Comparison of ENCODE assay signal across 21 cellular contexts in the genomic region with DNA sequence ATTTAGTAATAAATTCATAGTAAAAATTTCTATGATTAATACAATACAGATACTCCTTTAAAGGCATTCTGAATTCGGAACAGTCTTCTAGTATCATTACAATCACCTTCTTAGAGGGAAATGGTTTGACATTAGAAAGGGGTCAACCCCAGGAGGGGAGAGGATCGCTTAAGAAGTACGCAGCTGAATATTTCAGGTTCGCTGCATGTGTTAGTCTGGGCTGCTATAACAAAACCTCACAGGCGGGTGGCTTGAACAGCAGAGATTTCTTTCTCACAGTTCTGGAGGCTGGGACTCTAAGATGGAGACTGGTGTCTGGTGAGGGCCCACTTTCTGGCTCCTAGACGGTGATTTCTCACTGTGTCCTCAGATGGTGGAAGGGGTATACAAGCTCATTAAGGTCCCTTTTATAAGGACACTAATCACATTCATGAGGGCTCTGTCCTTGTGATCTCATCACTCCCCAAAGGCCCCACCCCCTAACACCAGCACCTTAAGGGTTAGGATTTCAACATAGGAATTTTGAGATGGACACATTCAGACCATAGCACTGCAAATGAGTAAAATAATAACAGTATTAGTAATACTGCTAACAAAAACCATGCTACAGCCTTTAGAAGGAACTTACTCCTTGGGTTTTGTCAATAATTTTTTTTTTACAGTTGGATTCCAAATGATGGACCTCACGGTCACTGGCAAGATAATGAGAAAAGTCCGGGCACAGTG. TPM values are rescaled to one million over a fixed set of nuclear protein-coding genes. Genes with fewer than 3 reads are reported as not detected.
A peak's percentile ranks its signal among the peaks of the same experiment; 100 is the strongest.
DNase-seq lines count a peak whose midpoint lies in the region; ATAC-seq and TF ChIP-seq lines count a peak whose summit lies in the region.
"Had no signal": no experiment of that assay in that cellular context is flagged by ENCODE, and none has a peak within 500 bp of the region (broad histone marks: within the 10 kb centered on the region; RNA-seq: fewer than 3 reads in every experiment).

No MANE protein-coding gene starts in this region.

- peaks cover 14% of the 10 kb centered on the region for H3K4me1 Mint-ChIP-seq in activated T-helper 17 cell treated with anti-CD3 and anti-CD28 coated beads, Interleukin-2, amount 50 U/mL, for 72 hours
- H3K4me1 Mint-ChIP-seq in progenitor cell of endocrine pancreas (ENCODE audit: low read depth): peaks cover 9% of the 10 kb centered on the region

- H3K27ac ChIP-seq in left ventricle myocardium inferior (replicated peaks): peak overlapping the region; percentile 84
- no peak overlapping the region for H3K27ac ChIP-seq in right cardiac atrium (ENCODE audit: low read length)

- no peaks in the 10 kb centered on the region for H3K9me3 ChIP-seq in left ventricle myocardium inferior (replicated peaks)
- no peaks in the 10 kb centered on the region for H3K9me3 ChIP-seq in right cardiac atrium (ENCODE audit: control insufficient read depth, low read length)
- H3K9me3 ChIP-seq: uterus had no signal

- H3K27ac Mint-ChIP-seq in activated T-helper 17 cell treated with anti-CD3 and anti-CD28 coated beads, Interleukin-2, amount 50 U/mL, for 72 hours: peak overlapping the region; percentile 32
- H3K27ac Mint-ChIP-seq in progenitor cell of endocrine pancreas: no peak overlapping the region
- H3K27ac Mint-ChIP-seq: CD4-positive, alpha-beta T cell; naive thymus-derived CD4-positive, alpha-beta T cell had no signal

- WGBS in right cardiac atrium: 95% methylated on average over 8 of the region's 8 CpGs

- no peak for ATAC-seq in right cardiac atrium
- no peak for ATAC-seq in activated T-helper 17 cell treated with anti-CD3 and anti-CD28 coated beads, Interleukin-2, amount 50 U/mL, for 72 hours (replicated peaks)
- ATAC-seq in HG03469 (IDR thresholded peaks at IDR 0.05; ENCODE audit: unreplicated experiment): no peak
- no peak for ATAC-seq in left lobe of liver
- ATAC-seq: naive thymus-derived CD4-positive, alpha-beta T cell had no signal

- no peaks in the 10 kb centered on the region for H3K36me3 ChIP-seq in left ventricle myocardium inferior
- H3K36me3 ChIP-seq: uterus had no signal

- no peaks in the 10 kb centered on the region for H3K27me3 Mint-ChIP-seq in activated T-helper 17 cell treated with anti-CD3 and anti-CD28 coated beads, Interleukin-2, amount 50 U/mL, for 72 hours
- H3K27me3 Mint-ChIP-seq in progenitor cell of endocrine pancreas: no peaks in the 10 kb centered on the region
- H3K27me3 Mint-ChIP-seq: CD4-positive, alpha-beta T cell; naive thymus-derived CD4-positive, alpha-beta T cell had no signal

- intact Hi-C loops in left ventricle myocardium inferior (cut with micrococcal nuclease): no loop called here
- intact Hi-C loops in right cardiac atrium (cut with DNase I): no loop called here

- DNase-seq in left ventricle myocardium inferior (no peak), right cardiac atrium (no peak), foreskin fibroblast (peak; percentile 18 to 34), NCI-H1417 (lab: John Stamatoyannopoulos, UW) (no peak), left lobe of liver (ENCODE audit: low spot score) (no peak), progenitor cell of endocrine pancreas (ENCODE audit: low spot score, unreplicated experiment) (no peak)
- DNase-seq: activated CD4-positive, alpha-beta T cell treated with anti-CD3 and anti-CD28 coated beads for 48 hours; anterior cingulate cortex; CD4-positive, alpha-beta T cell; hypothalamus; kidney; mesendoderm; naive thymus-derived CD4-positive, alpha-beta T cell; NCI-H1105; NCI-H510A; SHP77; small intestine; stimulated activated CD4-positive, alpha-beta T cell treated with anti-CD3 and anti-CD28 coated beads, Interleukin-4, amount 100 ng/mL, for 1 hour; uterus had no signal

- H3K27me3 ChIP-seq in left ventricle myocardium inferior (ENCODE audit: low read depth): no peaks in the 10 kb centered on the region
- H3K27me3 ChIP-seq in right cardiac atrium (ENCODE audit: control insufficient read depth, insufficient read depth): no peaks in the 10 kb centered on the region
- H3K27me3 ChIP-seq: uterus had no signal

- peaks cover 6% of the 10 kb centered on the region for H3K36me3 Mint-ChIP-seq in activated T-helper 17 cell treated with anti-CD3 and anti-CD28 coated beads, Interleukin-2, amount 50 U/mL, for 72 hours (ENCODE audit: low read depth)
- H3K36me3 Mint-ChIP-seq in progenitor cell of endocrine pancreas (ENCODE audit: insufficient read depth): peaks cover 15% of the 10 kb centered on the region

- no peak for TF ChIP-seq CTCF in left ventricle myocardium inferior (IDR thresholded peaks at IDR 0.05; ENCODE audit: borderline replicate concordance)
- no peak for TF ChIP-seq CTCF in foreskin fibroblast (IDR thresholded peaks at IDR 0.05; ENCODE audit: low read depth, low read length)
- TF ChIP-seq CTCF in progenitor cell of endocrine pancreas (IDR thresholded peaks at IDR 0.05; ENCODE audit: unreplicated experiment): no peak

- H3K4me3 ChIP-seq in left ventricle myocardium inferior (no peak overlapping the region), right cardiac atrium (ENCODE audit: low read length) (no peak overlapping the region), foreskin fibroblast (ENCODE audit: low read depth in 1 of 2, low read length in 2 of 2) (no peak overlapping the region)
- H3K4me3 ChIP-seq: uterus had no signal

- H3K4me3 Mint-ChIP-seq in activated T-helper 17 cell treated with anti-CD3 and anti-CD28 coated beads, Interleukin-2, amount 50 U/mL, for 72 hours: no peak overlapping the region
- H3K4me3 Mint-ChIP-seq in progenitor cell of endocrine pancreas (ENCODE audit: low read depth): no peak overlapping the region
- H3K4me3 Mint-ChIP-seq: CD4-positive, alpha-beta T cell; naive thymus-derived CD4-positive, alpha-beta T cell had no signal

- H3K4me1 ChIP-seq in left ventricle myocardium inferior (peaks cover 88% of the 10 kb centered on the region), right cardiac atrium (ENCODE audit: control insufficient read depth, insufficient read depth, low read length) (peaks cover 23% of the 10 kb centered on the region)

- no peaks in the 10 kb centered on the region for H3K9me3 Mint-ChIP-seq in activated T-helper 17 cell treated with anti-CD3 and anti-CD28 coated beads, Interleukin-2, amount 50 U/mL, for 72 hours
- no peaks in the 10 kb centered on the region for H3K9me3 Mint-ChIP-seq in progenitor cell of endocrine pancreas (ENCODE audit: low read depth)
- H3K9me3 Mint-ChIP-seq: CD4-positive, alpha-beta T cell had no signal

RNA-seq across cellular contexts. Expression of a gene that starts 34.0 kb away (rescaled TPM):
- total RNA-seq in left ventricle myocardium inferior (43.0 TPM), right cardiac atrium (10 to 100 TPM; 60.8 to 68.1 (median 64.4) TPM), left lobe of liver (16.2 TPM), progenitor cell of endocrine pancreas (65.4 and 68.6 TPM in 2 replicates)
- polyA plus RNA-seq in right cardiac atrium: 32.8 TPM
- total RNA-seq in activated T-helper 17 cell treated with anti-CD3 and anti-CD28 coated beads, Interleukin-2, amount 50 U/mL, for 72 hours: 10 to 100 TPM; 15.4 to 17.4 TPM

Comparison
In these comparisons a context has a peak if more than half of its experiments do, and no peak if none do; other contexts are left out.
1. DNase-seq: peak in foreskin fibroblast (2 of 2); none in left ventricle myocardium inferior (single experiment), right cardiac atrium (0 of 3), NCI-H1417 (0 of 3), left lobe of liver (single experiment) and progenitor cell of endocrine pancreas (single experiment).